ENCODE assay signal across 10 cellular contexts in genomic region chr1:7290971-7291970, GRCh38.
DNase-seq lines count a peak whose midpoint lies in the region; ATAC-seq and TF ChIP-seq lines count a peak whose summit lies in the region.
"Had no signal": no experiment of that assay in that cellular context is flagged by ENCODE, and none has a peak within 500 bp of the region (broad histone marks: within the 10 kb centered on the region; RNA-seq: fewer than 3 reads in every experiment).

No MANE protein-coding gene starts in this region.

- H3K4me1 ChIP-seq in body of pancreas (no peaks in the 10 kb centered on the region), right cardiac atrium (ENCODE audit: control insufficient read depth, insufficient read depth, low read length) (no peaks in the 10 kb centered on the region), skeletal muscle satellite cell (ENCODE audit: control insufficient read depth, insufficient read depth, low read length) (peaks cover 43% of the 10 kb centered on the region)

- no peak overlapping the region for H3K4me3 ChIP-seq in body of pancreas
- no peak overlapping the region for H3K4me3 ChIP-seq in right cardiac atrium (ENCODE audit: low read length)
- peak overlapping the region; percentile 2 for H3K4me3 ChIP-seq in skeletal muscle satellite cell (ENCODE audit: low read length)

- H3K9ac ChIP-seq in skeletal muscle satellite cell (ENCODE audit: low read depth, low read length): peak overlapping the region; percentile 60

- peak overlapping the region; percentile 50 for H3K4me2 ChIP-seq in skeletal muscle satellite cell (ENCODE audit: low read length)

- ATAC-seq in body of pancreas (peak; percentile 66), right cardiac atrium (peak; percentile 84 to 90), GM18870 (IDR thresholded peaks at IDR 0.05; ENCODE audit: unreplicated experiment) (no peak)
- ATAC-seq: PC-3 had no signal

- H3K9me3 ChIP-seq in body of pancreas (no peaks in the 10 kb centered on the region), right cardiac atrium (ENCODE audit: control insufficient read depth, low read length) (no peaks in the 10 kb centered on the region), skeletal muscle satellite cell (replicated peaks; ENCODE audit: low read length) (no peaks in the 10 kb centered on the region)

- no peak overlapping the region for H3K27ac ChIP-seq in body of pancreas
- H3K27ac ChIP-seq in right cardiac atrium (ENCODE audit: low read length): peak overlapping the region; percentile 34
- H3K27ac ChIP-seq: epithelial cell of prostate had no signal

- no peaks in the 10 kb centered on the region for H3K27me3 ChIP-seq in body of pancreas
- no peaks in the 10 kb centered on the region for H3K27me3 ChIP-seq in right cardiac atrium (ENCODE audit: control insufficient read depth, insufficient read depth)
- H3K27me3 ChIP-seq in skeletal muscle satellite cell (ENCODE audit: control insufficient read depth, insufficient read depth, low read length): no peaks in the 10 kb centered on the region

- no peak for TF ChIP-seq POLR2A in body of pancreas (IDR thresholded peaks at IDR 0.05)

- TF ChIP-seq CTCF in body of pancreas (IDR thresholded peaks at IDR 0.05): no peak

- no peaks in the 10 kb centered on the region for H3K36me3 ChIP-seq in body of pancreas (replicated peaks in 1 of 2; ENCODE audit: insufficient read depth in 1 of 2, low read depth in 2 of 2)
- H3K36me3 ChIP-seq in skeletal muscle satellite cell (ENCODE audit: insufficient read depth, low read length): no peaks in the 10 kb centered on the region

- 66 to 72% methylated on average over 13 to 14 of the region's 14 CpGs for WGBS in body of pancreas, 2 donors
- 53% methylated on average over 14 of the region's 14 CpGs for WGBS in right cardiac atrium

- intact Hi-C loops in body of pancreas (cut with DNase I): no loop called here
- intact Hi-C loops in right cardiac atrium (cut with DNase I): loop anchor here in 1 of 4 donors (10.0 kb wide), 1 partner anchor 334 kb away; no protein-coding TSS in a partner anchor

- peak; percentile 62 for DNase-seq in GM03348 (ENCODE audit: low spot score)
- DNase-seq in body of pancreas: peak in 2 of 4 donors; percentile 31 to 51
- peak; percentile 60 to 83 (median 69) for DNase-seq in right cardiac atrium
- no peak for DNase-seq in NCI-H774 (lab: John Stamatoyannopoulos, UW)
- no peak for DNase-seq in NCI-H226
- no peak for DNase-seq in T-helper 1 cell
- DNase-seq: PC-3 had no signal

Comparison
In these comparisons a context has a peak if more than half of its experiments do, and no peak if none do; other contexts are left out.
1. DNase-seq: peak in GM03348 (single experiment) and right cardiac atrium (3 of 3); none in NCI-H774 (single experiment), NCI-H226 (single experiment) and T-helper 1 cell (0 of 5).